Comparison of ENCODE assay signal across 28 cellular contexts in the genomic region with DNA sequence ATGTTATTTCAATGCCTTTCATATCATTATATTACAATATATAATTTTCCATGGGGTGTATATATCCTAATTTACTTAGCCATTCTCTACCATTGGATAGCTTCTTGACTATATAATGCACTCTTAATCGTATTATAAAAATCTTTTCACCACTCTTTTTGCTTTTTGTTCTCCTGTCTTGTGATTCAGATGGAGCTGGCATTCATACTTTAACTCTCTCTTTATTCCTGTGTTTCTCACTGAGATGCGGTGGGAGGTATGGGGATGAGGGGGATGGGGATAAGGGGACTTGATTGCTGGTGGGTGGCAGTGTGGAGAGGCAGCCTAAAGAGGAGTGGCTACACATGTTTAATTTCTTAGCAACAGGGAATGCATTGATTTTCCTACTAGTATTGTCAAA.
"Had no signal": no experiment of that assay in that cellular context is flagged by ENCODE, and none has a peak within 500 bp of the region (broad histone marks: within the 10 kb centered on the region; RNA-seq: fewer than 3 reads in every experiment).

No MANE protein-coding gene starts in this region.

- H3K9me3 Mint-ChIP-seq: stimulated activated naive B cell treated with anti-CD40 and anti-IgM and Interleukin-4, amounts not matched to agents 10 μg/mL and 1 μg/mL and 100 μg/mL, for 72 hours; type B pancreatic cell had no signal

- H3K9me3 ChIP-seq: stomach, suprapubic skin, testis, thoracic aorta, thyroid gland, tibial artery, tibial nerve, transverse colon, upper lobe of left lung, upper lobe of right lung, uterus, vagina had no signal

- H3K4me3 Mint-ChIP-seq: stimulated activated effector memory CD8-positive, alpha-beta T cell treated with anti-CD3 and anti-CD28 coated beads, Interleukin-12 subunit alpha, Interleukin-12 subunit beta, amount 100 ng/mL, for 72 hours; stimulated activated memory B cell treated with anti-CD40 and anti-IgM and Interleukin-4, amounts not matched to agents 10 μg/mL and 1 μg/mL and 100 μg/mL, for 72 hours; stimulated activated naive B cell treated with anti-CD40 and anti-IgM and Interleukin-4, amounts not matched to agents 10 μg/mL and 1 μg/mL and 100 μg/mL, for 72 hours; stimulated activated naive CD8-positive, alpha-beta T cell treated with anti-CD3 and anti-CD28 coated beads, Interleukin-15, amount 100 ng/mL, for 72 hours; stimulated activated naive CD8-positive, alpha-beta T cell treated with anti-CD3 and anti-CD28 coated beads, Interleukin-15, Interleukin-2, amounts not matched to agents 100 ng/mL and 50 ng/mL, for 24 hours; type B pancreatic cell had no signal

- H3K36me3 ChIP-seq: stomach, suprapubic skin, thoracic aorta, thyroid gland, tibial artery, tibial nerve, transverse colon, upper lobe of left lung, upper lobe of right lung, uterus, vagina had no signal

- H3K4me1 ChIP-seq: stomach, suprapubic skin, testis, thyroid gland, tibial artery, tibial nerve, transverse colon, upper lobe of left lung, upper lobe of right lung, uterus, vagina had no signal

- H3K27me3 ChIP-seq: stomach, suprapubic skin, testis, thyroid gland, tibial artery, tibial nerve, transverse colon, upper lobe of left lung, upper lobe of right lung, uterus, vagina had no signal

- H3K36me3 Mint-ChIP-seq: stimulated activated effector memory CD8-positive, alpha-beta T cell treated with anti-CD3 and anti-CD28 coated beads, Interleukin-12 subunit alpha, Interleukin-12 subunit beta, amount 100 ng/mL, for 72 hours; stimulated activated memory B cell treated with anti-CD40 and anti-IgM and Interleukin-4, amounts not matched to agents 10 μg/mL and 1 μg/mL and 100 μg/mL, for 72 hours; stimulated activated naive B cell treated with anti-CD40 and anti-IgM and Interleukin-4, amounts not matched to agents 10 μg/mL and 1 μg/mL and 100 μg/mL, for 72 hours; type B pancreatic cell had no signal

- H3K27ac ChIP-seq: stomach, suprapubic skin, testis, thoracic aorta, thyroid gland, tibial artery, tibial nerve, transverse colon, upper lobe of left lung, upper lobe of right lung, uterus, vagina had no signal

- ATAC-seq: stimulated activated effector memory CD8-positive, alpha-beta T cell treated with anti-CD3 and anti-CD28 coated beads, Interleukin-12 subunit alpha, Interleukin-12 subunit beta, amount 100 ng/mL, for 72 hours; stimulated activated memory B cell treated with anti-CD40 and anti-IgM and Interleukin-4, amounts not matched to agents 10 μg/mL and 1 μg/mL and 100 μg/mL, for 72 hours; stimulated activated naive B cell treated with anti-CD40 and anti-IgM and Interleukin-4, amounts not matched to agents 10 μg/mL and 1 μg/mL and 100 μg/mL, for 72 hours; stimulated activated naive CD8-positive, alpha-beta T cell treated with anti-CD3 and anti-CD28 coated beads, Interleukin-15, amount 100 ng/mL, for 72 hours; stimulated activated naive CD8-positive, alpha-beta T cell treated with anti-CD3 and anti-CD28 coated beads, Interleukin-15, Interleukin-2, amounts not matched to agents 100 U/mL and 50 U/mL, for 24 hours; upper lobe of right lung had no signal

- H3K27me3 Mint-ChIP-seq: stimulated activated memory B cell treated with anti-CD40 and anti-IgM and Interleukin-4, amounts not matched to agents 10 μg/mL and 1 μg/mL and 100 μg/mL, for 72 hours; stimulated activated naive B cell treated with anti-CD40 and anti-IgM and Interleukin-4, amounts not matched to agents 10 μg/mL and 1 μg/mL and 100 μg/mL, for 72 hours; stimulated activated naive CD8-positive, alpha-beta T cell treated with anti-CD3 and anti-CD28 coated beads, Interleukin-15, amount 100 ng/mL, for 72 hours; stimulated activated naive CD8-positive, alpha-beta T cell treated with anti-CD3 and anti-CD28 coated beads, Interleukin-15, Interleukin-2, amounts not matched to agents 100 ng/mL and 50 ng/mL, for 24 hours had no signal

- H3K27ac Mint-ChIP-seq: stimulated activated effector memory CD8-positive, alpha-beta T cell treated with anti-CD3 and anti-CD28 coated beads, Interleukin-12 subunit alpha, Interleukin-12 subunit beta, amount 100 ng/mL, for 72 hours; stimulated activated memory B cell treated with anti-CD40 and anti-IgM and Interleukin-4, amounts not matched to agents 10 μg/mL and 1 μg/mL and 100 μg/mL, for 72 hours; stimulated activated naive B cell treated with anti-CD40 and anti-IgM and Interleukin-4, amounts not matched to agents 10 μg/mL and 1 μg/mL and 100 μg/mL, for 72 hours; stimulated activated naive CD8-positive, alpha-beta T cell treated with anti-CD3 and anti-CD28 coated beads, Interleukin-15, amount 100 ng/mL, for 72 hours; stimulated activated naive CD8-positive, alpha-beta T cell treated with anti-CD3 and anti-CD28 coated beads, Interleukin-15, Interleukin-2, amounts not matched to agents 100 ng/mL and 50 ng/mL, for 24 hours; type B pancreatic cell had no signal

- DNase-seq: stimulated activated CD4-positive, alpha-beta T cell treated with anti-CD3 and anti-CD28 coated beads, Interleukin-2, amount 100 ng/mL, for 48 hours; stimulated activated CD4-positive, alpha-beta T cell treated with anti-CD3 and anti-CD28 coated beads, Interleukin-4, amount 100 ng/mL, for 1 hour; stimulated activated CD4-positive, alpha-beta T cell treated with anti-CD3 and anti-CD28 coated beads, Interleukin-4, amount 100 ng/mL, for 24 hours; stimulated activated CD4-positive, alpha-beta T cell treated with anti-CD3 and anti-CD28 coated beads, Interleukin-4, amount 100 ng/mL, for 4 hours; stimulated activated CD8-positive, alpha-beta memory T cell treated with anti-CD3 and anti-CD28 coated beads, Interleukin-4, amount 100 ng/mL, for 48 hours; stimulated activated naive B cell treated with anti-CD40 and anti-IgM and Interleukin-4, amounts not matched to agents 10 μg/mL and 1 μg/mL and 100 μg/mL, for 72 hours; stimulated activated naive CD4-positive, alpha-beta T cell; stimulated activated naive CD4-positive, alpha-beta T cell treated with Interleukin-2 at 50 U/mL for 16 hours; stimulated activated naive CD8-positive, alpha-beta T cell treated with anti-CD3 and anti-CD28 coated beads, Interleukin-15, amount 100 ng/mL, for 72 hours; stimulated activated naive CD8-positive, alpha-beta T cell treated with anti-CD3 and anti-CD28 coated beads, Interleukin-15, Interleukin-2, amounts not matched to agents 100 U/mL and 50 U/mL, for 24 hours; stomach; substantia nigra; testis; thyroid gland; tibial artery; transverse colon; trophoblast cell; upper lobe of left lung; upper lobe of right lung; uterus had no signal

- H3K4me3 ChIP-seq: stomach, suprapubic skin, testis, thoracic aorta, thyroid gland, tibial artery, tibial nerve, transverse colon, upper lobe of left lung, upper lobe of right lung, uterus, vagina had no signal

- H3K4me1 Mint-ChIP-seq: stimulated activated effector memory CD8-positive, alpha-beta T cell treated with anti-CD3 and anti-CD28 coated beads, Interleukin-12 subunit alpha, Interleukin-12 subunit beta, amount 100 ng/mL, for 72 hours; stimulated activated memory B cell treated with anti-CD40 and anti-IgM and Interleukin-4, amounts not matched to agents 10 μg/mL and 1 μg/mL and 100 μg/mL, for 72 hours; stimulated activated naive B cell treated with anti-CD40 and anti-IgM and Interleukin-4, amounts not matched to agents 10 μg/mL and 1 μg/mL and 100 μg/mL, for 72 hours; stimulated activated naive CD8-positive, alpha-beta T cell treated with anti-CD3 and anti-CD28 coated beads, Interleukin-15, amount 100 ng/mL, for 72 hours had no signal
